In the genomic region with DNA sequence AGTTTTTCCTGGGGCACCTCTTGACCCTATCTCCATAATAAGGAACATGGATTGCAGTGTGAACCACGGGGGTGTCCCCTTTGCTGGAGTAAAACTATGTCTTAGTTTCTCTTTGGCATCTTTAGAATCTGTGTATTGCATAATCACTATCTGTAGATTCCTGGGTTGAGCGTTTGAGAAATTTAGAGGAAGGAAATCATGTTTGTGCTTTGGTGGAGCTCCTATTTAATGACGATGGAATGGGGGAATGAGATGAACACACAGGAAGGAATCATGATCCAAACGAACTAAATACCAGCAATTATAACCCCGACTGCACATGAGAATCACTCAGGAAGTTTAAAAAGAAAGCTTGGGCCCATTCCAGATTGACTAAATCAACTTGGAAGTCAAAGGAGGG, we compare ENCODE assay signal across 13 cellular contexts. TPM values are rescaled to one million over a fixed set of nuclear protein-coding genes. Genes with fewer than 3 reads are reported as not detected.
DNase-seq lines count a peak whose midpoint lies in the region; ATAC-seq and TF ChIP-seq lines count a peak whose summit lies in the region.
"Had no signal": no experiment of that assay in that cellular context is flagged by ENCODE, and none has a peak within 500 bp of the region (broad histone marks: within the 10 kb centered on the region; RNA-seq: fewer than 3 reads in every experiment).

No MANE protein-coding gene starts in this region.

- H3K27ac ChIP-seq in 22Rv1 (peak overlapping the region; percentile 82), GM23248 (peak overlapping the region; percentile 100), right lobe of liver (peak overlapping the region in 2 of 3 donors; percentile 54 to 74)
- no peak overlapping the region for H3K27ac ChIP-seq in effector memory CD4-positive, alpha-beta T cell (ENCODE audit: insufficient read depth, low read length, poor library complexity, severe bottlenecking)

- H3K79me2 ChIP-seq in GM23248 (ENCODE audit: insufficient read depth), result peaks cover 52% of the 10 kb centered on the region

- peaks cover 55 to 68% of the 10 kb centered on the region in 2 donors for H3K36me3 Mint-ChIP-seq in activated naive CD4-positive, alpha-beta T cell treated with anti-CD3 and anti-CD28 coated beads, Interleukin-2, amount 50 U/mL, for 72 hours

- 0 to 1% methylated on average over 5 of the region's 5 CpGs for WGBS in GM23248 (ENCODE audit: low coverage in 1 of 2, low lambda C conversion rate in 2 of 2, missing lambda C conversion rate in 2 of 2), 2 experiments
- WGBS in right lobe of liver (ENCODE audit: insufficient coverage, low coverage, low lambda C conversion rate, missing lambda C conversion rate), result 45% methylated on average over 5 of the region's 5 CpGs

- no peaks in the 10 kb centered on the region for H3K27me3 ChIP-seq in GM23248 (replicated peaks; ENCODE audit: insufficient read depth)
- no peaks in the 10 kb centered on the region for H3K27me3 ChIP-seq in right lobe of liver
- H3K27me3 ChIP-seq in effector memory CD4-positive, alpha-beta T cell (replicated peaks; ENCODE audit: control insufficient read depth, insufficient read depth, low read length, poor library complexity, severe bottlenecking), result no peaks in the 10 kb centered on the region

- peak overlapping the region; percentile 92 to 98 for H3K27ac Mint-ChIP-seq in activated naive CD4-positive, alpha-beta T cell treated with anti-CD3 and anti-CD28 coated beads, Interleukin-2, amount 50 U/mL, for 72 hours

- DNase-seq in GM23248 (peak; percentile 98), right lobe of liver (no peak), NCI-H2107 treated with DMSO at 0.1 percent for 48 hours (lab: John Stamatoyannopoulos, UW; ENCODE audit: unreplicated experiment) (no peak), COLO668 (lab: John Stamatoyannopoulos, UW; ENCODE audit: unreplicated experiment) (no peak)
- DNase-seq in activated naive CD4-positive, alpha-beta T cell treated with anti-CD3 and anti-CD28 coated beads, Interleukin-2, amount 50 U/mL, for 72 hours (ENCODE audit: low spot score in 2 of 2), result no peak
- no peak for DNase-seq in effector memory CD4-positive, alpha-beta T cell
- DNase-seq: effector CD8-positive, alpha-beta T cell; stimulated activated naive CD4-positive, alpha-beta T cell treated with Interleukin-2 at 50 U/mL for 16 hours had no signal

- H3K36me3 ChIP-seq in GM23248 (ENCODE audit: low read depth) (0 out of 2 replicates have a peak, but pooled peaks cover 4% of the 10 kb centered on the region), right lobe of liver (peaks cover 0 to 22% (median 10%) of the 10 kb centered on the region in 4 donors)
- peaks cover 8% of the 10 kb centered on the region for H3K36me3 ChIP-seq in effector memory CD4-positive, alpha-beta T cell (ENCODE audit: control insufficient read depth, insufficient read depth, low read length)

- H3K4me1 ChIP-seq in GM23248 (ENCODE audit: insufficient read depth) (peaks cover 46% of the 10 kb centered on the region), right lobe of liver (peaks cover 0 to 22% (median 10%) of the 10 kb centered on the region in 4 donors)
- peaks cover 30% of the 10 kb centered on the region for H3K4me1 ChIP-seq in effector memory CD4-positive, alpha-beta T cell (ENCODE audit: control insufficient read depth, insufficient read depth, low read length, poor library complexity, severe bottlenecking)

- no peak for ATAC-seq in activated naive CD4-positive, alpha-beta T cell treated with anti-CD3 and anti-CD28 coated beads, Interleukin-2, amount 50 U/mL, for 72 hours
- ATAC-seq in right lobe of liver (no peak), GM21786 (IDR thresholded peaks at IDR 0.05; ENCODE audit: unreplicated experiment) (no peak)

- peak overlapping the region; percentile 96 for H3K9ac ChIP-seq in GM23248

- H3K9me3 ChIP-seq in GM23248 (ENCODE audit: low read depth) (no peaks in the 10 kb centered on the region), right lobe of liver (no peaks in the 10 kb centered on the region)
- H3K9me3 ChIP-seq in effector memory CD4-positive, alpha-beta T cell (ENCODE audit: control insufficient read depth, low read length), result no peaks in the 10 kb centered on the region

- TF ChIP-seq CTCF in 22Rv1 (IDR thresholded peaks at IDR 0.05), result no peak
- TF ChIP-seq CTCF in right lobe of liver (IDR thresholded peaks at IDR 0.05), result no peak

- no peak overlapping the region for H2AFZ ChIP-seq in GM23248

- H3F3A ChIP-seq in GM23248 (ENCODE audit: insufficient read depth), result peaks cover 55% of the 10 kb centered on the region

- intact Hi-C loops in right lobe of liver (cut with DNase I), result no loop called here

- H3K9me2 ChIP-seq in GM23248 (ENCODE audit: insufficient read depth), result no peaks in the 10 kb centered on the region

- no peaks in the 10 kb centered on the region for H4K20me1 ChIP-seq in GM23248 (ENCODE audit: insufficient read depth)

- peak overlapping the region; percentile 90 for H3K4me2 ChIP-seq in GM23248 (ENCODE audit: unreplicated experiment)

- in situ Hi-C loops in GM23248 (cut with MboI), result no loop called here

- TF ChIP-seq POLR2A in right lobe of liver (IDR thresholded peaks at IDR 0.05), result no peak

- no peaks in the 10 kb centered on the region for H3K9me3 Mint-ChIP-seq in activated naive CD4-positive, alpha-beta T cell treated with anti-CD3 and anti-CD28 coated beads, Interleukin-2, amount 50 U/mL, for 72 hours

- H3K4me3 ChIP-seq in GM23248, result peak overlapping the region; percentile 93
- H3K4me3 ChIP-seq in right lobe of liver, result no peak overlapping the region
- no peak overlapping the region for H3K4me3 ChIP-seq in effector memory CD4-positive, alpha-beta T cell (ENCODE audit: insufficient read depth, low read depth, low read length, poor library complexity, severe bottlenecking)

RNA-seq across cellular contexts. Expression of a gene that starts 1.3 kb away (rescaled TPM):
- 39.6 and 48.9 TPM in 2 replicates for total RNA-seq in GM23248 (2014; rRNA removed; shearing (Covaris generic))
- 47.8 and 52.4 TPM in 2 replicates for polyA plus RNA-seq in GM23248 (2016; fragmentation: Nextera tagmentation; extraction: Ambion mirVana)
- total RNA-seq in activated naive CD4-positive, alpha-beta T cell treated with anti-CD3 and anti-CD28 coated beads, Interleukin-2, amount 50 U/mL, for 72 hours, result 10 to 100 TPM; 63.8 to 91.5 TPM
- 10 to 100 TPM; 17.6 to 27.1 (median 20.8) TPM for total RNA-seq in right lobe of liver

RNA-seq across cellular contexts. Expression of a gene that starts 2.8 kb away (rescaled TPM):
- total RNA-seq in GM23248 (2014; rRNA removed; shearing (Covaris generic)), result 380 and 393 TPM in 2 replicates
- polyA plus RNA-seq in GM23248 (2016; fragmentation: Nextera tagmentation; extraction: Ambion mirVana), result 609 and 625 TPM in 2 replicates
- total RNA-seq in activated naive CD4-positive, alpha-beta T cell treated with anti-CD3 and anti-CD28 coated beads, Interleukin-2, amount 50 U/mL, for 72 hours, result 100 to 1,000 TPM; 334 to 355 TPM
- 100 to 1,000 TPM; 122 to 170 (median 146) TPM for total RNA-seq in right lobe of liver

RNA-seq across cellular contexts. Expression of a gene that starts 23.3 kb away (rescaled TPM):
- total RNA-seq in GM23248 (2014; rRNA removed; shearing (Covaris generic)), result 63.4 and 72.0 TPM in 2 replicates
- polyA plus RNA-seq in GM23248 (2016; fragmentation: Nextera tagmentation; extraction: Ambion mirVana), result 46.6 and 49.7 TPM in 2 replicates
- 10 to 100 TPM; 52.3 to 83.5 TPM for total RNA-seq in activated naive CD4-positive, alpha-beta T cell treated with anti-CD3 and anti-CD28 coated beads, Interleukin-2, amount 50 U/mL, for 72 hours
- total RNA-seq in right lobe of liver, result 10 to 100 TPM; 22.0 to 29.1 (median 26.7) TPM

RNA-seq across cellular contexts. Expression of a gene that starts 30.1 kb away (rescaled TPM):
- 5.6 and 8.5 TPM in 2 replicates for total RNA-seq in GM23248 (2014; rRNA removed; shearing (Covaris generic))
- polyA plus RNA-seq in GM23248 (2016; fragmentation: Nextera tagmentation; extraction: Ambion mirVana), result 2.0 and 3.3 TPM in 2 replicates
- 10 to 100 TPM; 32.8 to 76.3 TPM for total RNA-seq in activated naive CD4-positive, alpha-beta T cell treated with anti-CD3 and anti-CD28 coated beads, Interleukin-2, amount 50 U/mL, for 72 hours
- 10 to 100 TPM in 2 of 6 experiments, 1 to 10 TPM in 3, under 1 TPM in 1; 0.04 to 15.0 (median 4.5) TPM for total RNA-seq in right lobe of liver

RNA-seq across cellular contexts. Expression of a gene that starts 38.0 kb away (rescaled TPM):
- not detected in 2 replicates for total RNA-seq in GM23248 (2014; rRNA removed; shearing (Covaris generic))
- not detected in 2 replicates for polyA plus RNA-seq in GM23248 (2016; fragmentation: Nextera tagmentation; extraction: Ambion mirVana)
- not detected for total RNA-seq in activated naive CD4-positive, alpha-beta T cell treated with anti-CD3 and anti-CD28 coated beads, Interleukin-2, amount 50 U/mL, for 72 hours
- not detected for total RNA-seq in right lobe of liver
- total RNA-seq: Daoy; T-helper 2 cell treated with Interferon-gamma antibody and Interleukin-4, amounts not matched to agents 100 ng/mL and 5 ng/mL, for 36 hours had no signal
- polyA plus RNA-seq: neural cell had no signal
